8 cellular contexts compared by ENCODE assay signal in the genomic region with DNA sequence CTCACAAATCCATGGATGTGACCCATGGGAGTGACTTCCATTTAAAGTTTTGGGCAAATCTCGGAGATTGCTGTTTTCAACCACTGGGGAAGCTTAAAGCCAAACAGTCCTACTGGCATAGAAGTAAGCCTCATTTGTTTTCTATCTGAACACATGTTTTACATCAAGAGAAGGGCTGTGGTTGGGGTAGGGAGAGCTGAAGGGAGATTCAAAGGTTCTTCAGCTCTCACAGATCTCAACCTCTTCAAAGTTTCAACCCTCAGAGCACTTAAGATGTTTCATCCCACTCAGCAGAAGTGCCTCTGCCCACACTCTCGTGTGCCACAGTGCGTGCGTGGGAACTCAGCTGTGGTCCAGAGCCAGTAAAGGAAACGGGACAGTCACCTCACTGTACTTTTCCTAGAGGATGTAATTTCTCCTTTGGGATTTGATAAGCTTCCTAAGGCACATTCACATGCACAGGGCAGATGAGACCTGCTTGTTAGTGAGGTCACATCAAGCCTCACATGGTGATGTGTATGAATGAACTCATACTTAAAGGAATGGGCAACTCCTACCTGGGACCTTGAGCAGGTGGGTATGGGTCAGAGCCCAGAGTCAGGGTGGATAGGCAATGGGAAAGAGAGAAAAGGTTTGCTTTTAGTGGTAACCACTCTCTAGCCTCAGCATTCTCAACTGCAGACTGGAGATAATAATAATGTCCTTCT.
A peak's percentile ranks its signal among the peaks of the same experiment; 100 is the strongest.
DNase-seq lines count a peak whose midpoint lies in the region; ATAC-seq, FAIRE-seq and TF ChIP-seq lines count a peak whose summit lies in the region.
"Not testable (repeated sequence)": the region's sequence is repeated elsewhere in the genome, so short reads cannot be mapped to it uniquely, and the experiment has no call there.

No MANE protein-coding gene starts in this region.

- DNase-seq in Jurkat, Clone E6-1 (ENCODE audit: low read depth, low spot score) = peak; percentile 17
- DNase-seq in activated CD4-positive, alpha-beta T cell treated with anti-CD3 and anti-CD28 coated beads, Interleukin-2, amount 10 ng/mL, durations not matched to agents 24 days and 14 days = peak; percentile 58
- DNase-seq in activated T-cell treated with anti-CD3 and anti-CD28 coated beads for 4 hours = peak; percentile 20
- DNase-seq in activated effector memory CD4-positive, alpha-beta T cell treated with anti-CD3 and anti-CD28 coated beads, Interleukin-2, amount 50 U/mL, for 16 hours = peak; percentile 72
- DNase-seq in K562 (ENCODE audit: extremely low read depth in 1 of 4, low spot score in 3 of 4) = not testable (repeated sequence)
- DNase-seq in spleen = peak; percentile 66
- peak in 2 of 3 experiments; percentile 21 to 38 for DNase-seq in stimulated activated CD4-positive, alpha-beta T cell treated with anti-CD3 and anti-CD28 coated beads, TNF-alpha, amount 100 ng/mL, for 4 hours (ENCODE audit: low read depth in 3 of 3)
- peak; percentile 29 to 35 for DNase-seq in thyroid gland

- not testable (repeated sequence) for H3K4me3 ChIP-seq in Jurkat, Clone E6-1 (ENCODE audit: low read length); K562; spleen; thyroid gland (replicated peaks in 1 of 3)

- not testable (repeated sequence) for TF ChIP-seq CTCF in K562 (IDR thresholded peaks at IDR 0.05 in 2 of 3, conservative IDR thresholded peaks at IDR 0.05 in 1 of 3; ENCODE audit: insufficient read depth in 2 of 3, low read depth in 1 of 3, low read length in 3 of 3); spleen (IDR thresholded peaks at IDR 0.05 in 8 of 11, conservative IDR thresholded peaks at IDR 0.05 in 3 of 11); thyroid gland (IDR thresholded peaks at IDR 0.05)

- H3K9me3 ChIP-seq in K562 (replicated peaks; ENCODE audit: control insufficient read depth, insufficient read depth, low read depth, low read length); spleen; thyroid gland: not testable (repeated sequence)

- not testable (repeated sequence) for TF ChIP-seq POLR2A in K562 (conservative IDR thresholded peaks at IDR 0.05); spleen (IDR thresholded peaks at IDR 0.05); thyroid gland (IDR thresholded peaks at IDR 0.05)

- not testable (repeated sequence) for BruUV-seq in K562 (replicated peaks; lab: Mats Ljungman, UMichigan)

- H3K27ac Mint-ChIP-seq in activated CD4-positive, alpha-beta T cell treated with anti-CD3 and anti-CD28 coated beads, Interleukin-2, amount 10 ng/mL, durations not matched to agents 24 days and 14 days = peak overlapping the region; percentile 80

- intact Hi-C loops in activated CD4-positive, alpha-beta T cell treated with anti-CD3 and anti-CD28 coated beads, Interleukin-2, amount 10 ng/mL, durations not matched to agents 24 days and 14 days (cut with micrococcal nuclease); K562 (cut with micrococcal nuclease); spleen (cut with DNase I; ENCODE audit: low total_unique reads); thyroid gland (cut with DNase I): not testable (repeated sequence)

- H3K9ac ChIP-seq in K562 (ENCODE audit: insufficient read depth in 1 of 2, low read depth in 2 of 2, low read length in 2 of 2) = not testable (repeated sequence)

- not testable (repeated sequence) for H3K27me3 ChIP-seq in K562 (ENCODE audit: control insufficient read depth in 2 of 2, insufficient read depth in 2 of 2, low read length in 2 of 2); spleen (replicated peaks in 1 of 7); thyroid gland

- not testable (repeated sequence) for H3K36me3 Mint-ChIP-seq in activated CD4-positive, alpha-beta T cell treated with anti-CD3 and anti-CD28 coated beads, Interleukin-2, amount 10 ng/mL, durations not matched to agents 24 days and 14 days (ENCODE audit: low read depth)

- not testable (repeated sequence) for H3K9me3 Mint-ChIP-seq in activated CD4-positive, alpha-beta T cell treated with anti-CD3 and anti-CD28 coated beads, Interleukin-2, amount 10 ng/mL, durations not matched to agents 24 days and 14 days

- peak overlapping the region; percentile 40 for H3K4me3 Mint-ChIP-seq in activated CD4-positive, alpha-beta T cell treated with anti-CD3 and anti-CD28 coated beads, Interleukin-2, amount 10 ng/mL, durations not matched to agents 24 days and 14 days

- TF ChIP-seq RAD21 in K562 (CRISPR knock-in tag; conservative IDR thresholded peaks at IDR 0.05 in 1 of 2, IDR thresholded peaks at IDR 0.05 in 1 of 2) = not testable (repeated sequence)

- not testable (repeated sequence) for H3K27me3 Mint-ChIP-seq in activated CD4-positive, alpha-beta T cell treated with anti-CD3 and anti-CD28 coated beads, Interleukin-2, amount 10 ng/mL, durations not matched to agents 24 days and 14 days

- H3K36me3 ChIP-seq in K562 (ENCODE audit: control insufficient read depth, insufficient read depth, low read length); spleen; thyroid gland: not testable (repeated sequence)

- not testable (repeated sequence) for H3K4me2 ChIP-seq in K562 (ENCODE audit: insufficient read depth, low read length)

- H4K20me1 ChIP-seq in K562 (replicated peaks; ENCODE audit: control insufficient read depth, insufficient read depth, low read length) = not testable (repeated sequence)

- POLR2A ChIA-PET in K562 (lab: Yijun Ruan, JAX) = not testable (repeated sequence)

- CTCF ChIA-PET in K562 (lab: Yijun Ruan, JAX; ENCODE audit: low intra/inter-chr PET ratio) = not testable (repeated sequence)

- not testable (repeated sequence) for H3K4me1 ChIP-seq in K562 (replicated peaks in 1 of 2; ENCODE audit: control insufficient read depth in 2 of 2, insufficient read depth in 2 of 2, low read length in 2 of 2); spleen; thyroid gland

- not testable (repeated sequence) for H3K9me1 ChIP-seq in K562 (ENCODE audit: control insufficient read depth, insufficient read depth, low read length)

- not testable (repeated sequence) for TF ChIP-seq EP300 in K562 (IDR thresholded peaks at IDR 0.05; ENCODE audit: low read length)

- ATAC-seq in K562 = not testable (repeated sequence)

- in situ Hi-C loops in K562 (cut with MboI) = not testable (repeated sequence)

- WGBS in K562 (ENCODE audit: insufficient coverage, low coverage, missing lambda C conversion rate) = 96% methylated on average over 4 of the region's 5 CpGs
- 53 to 73% (median 64%) methylated on average over 3 to 4 of the region's 5 CpGs for WGBS in spleen, 5 donors
- 7 to 37% methylated on average over 2 to 3 of the region's 5 CpGs for WGBS in thyroid gland, 2 donors

- H3K27ac ChIP-seq in K562 (ENCODE audit: extremely low read depth, low read depth, low read length); thyroid gland: not testable (repeated sequence)
- peak overlapping the region in 2 of 8 donors; percentile 23 to 56 for H3K27ac ChIP-seq in spleen

- not testable (repeated sequence) for H3K4me1 Mint-ChIP-seq in activated CD4-positive, alpha-beta T cell treated with anti-CD3 and anti-CD28 coated beads, Interleukin-2, amount 10 ng/mL, durations not matched to agents 24 days and 14 days

- peak; percentile 48 for FAIRE-seq in K562 (lab: Jason Lieb, UNC)

- not testable (repeated sequence) for H2AFZ ChIP-seq in K562 (ENCODE audit: low read depth, low read length)

- not testable (repeated sequence) for H3K79me2 ChIP-seq in K562 (ENCODE audit: control insufficient read depth, insufficient read depth, low read length)
